In genomic region chr1:153844349-153844748, GRCh38 we compare ENCODE assay signal across 6 cellular contexts.
DNase-seq lines count a peak whose midpoint lies in the region; ATAC-seq, FAIRE-seq and TF ChIP-seq lines count a peak whose summit lies in the region.
"Not testable (repeated sequence)": the region's sequence is repeated elsewhere in the genome, so short reads cannot be mapped to it uniquely, and the experiment has no call there.

No MANE protein-coding gene starts in this region.

- peaks cover 36% of the 10 kb centered on the region for H3K36me3 Mint-ChIP-seq in CD4-positive, alpha-beta T cell (ENCODE audit: low read depth)
- H3K36me3 Mint-ChIP-seq in activated T-helper 17 cell treated with anti-CD3 and anti-CD28 coated beads, Interleukin-2, amount 50 U/mL, for 72 hours (ENCODE audit: low read depth), result not testable (repeated sequence)

- H3K9me2 ChIP-seq in Karpas-422 (replicated peaks; ENCODE audit: insufficient read depth, low read length); SU-DHL-6 (replicated peaks; ENCODE audit: insufficient read depth, low read length): not testable (repeated sequence)

- not testable (repeated sequence) for H3K9me3 ChIP-seq in CD4-positive, alpha-beta T cell (ENCODE audit: control insufficient read depth, low read length); Karpas-422 (ENCODE audit: low read length); SU-DHL-6 (ENCODE audit: insufficient read depth, low read length); GM12878 (replicated peaks; ENCODE audit: control insufficient read depth, insufficient read depth, low read length); osteoblast (ENCODE audit: low read depth, low read length)

- POLR2A ChIA-PET in CD4-positive, alpha-beta T cell (lab: Charles Lee), result not testable (repeated sequence)
- POLR2A ChIA-PET in GM12878 (lab: Charles Lee), result interaction anchor here (0.7 kb wide), 1 partner anchor 119 kb away, joined by 4 read pairs; the partner anchor contains the start of gene SLC39A1

- H3K9me3 Mint-ChIP-seq in CD4-positive, alpha-beta T cell; activated T-helper 17 cell treated with anti-CD3 and anti-CD28 coated beads, Interleukin-2, amount 50 U/mL, for 72 hours: not testable (repeated sequence)

- H3K4me2 ChIP-seq in Karpas-422 (ENCODE audit: low read depth, low read length, poor library complexity, severe bottlenecking); SU-DHL-6 (ENCODE audit: low read depth, low read length, poor library complexity, severe bottlenecking); GM12878 (ENCODE audit: control insufficient read depth, insufficient read depth); osteoblast (ENCODE audit: insufficient read depth, low read length): not testable (repeated sequence)

- H4K20me1 ChIP-seq in Karpas-422 (ENCODE audit: insufficient read depth, low read depth, low read length); SU-DHL-6 (ENCODE audit: low read depth, low read length); GM12878 (ENCODE audit: control insufficient read depth, insufficient read depth): not testable (repeated sequence)
- H4K20me1 ChIP-seq in osteoblast (ENCODE audit: insufficient read depth, low read length), result peaks cover 18% of the 10 kb centered on the region

- peaks cover 81% of the 10 kb centered on the region for H3K79me2 ChIP-seq in Karpas-422 (ENCODE audit: low read length)
- peaks cover 74% of the 10 kb centered on the region for H3K79me2 ChIP-seq in SU-DHL-6 (ENCODE audit: insufficient read depth, low read length)
- H3K79me2 ChIP-seq in GM12878 (ENCODE audit: control insufficient read depth, insufficient read depth, low read length), result peaks cover 34% of the 10 kb centered on the region
- H3K79me2 ChIP-seq in osteoblast (ENCODE audit: insufficient read depth, low read length), result peaks cover 28% of the 10 kb centered on the region

- TF ChIP-seq CTCF in CD4-positive, alpha-beta T cell (IDR thresholded peaks at IDR 0.05); SU-DHL-6 (IDR thresholded peaks at IDR 0.05; ENCODE audit: insufficient read depth, low read length, poor library complexity, severe bottlenecking); GM12878 (IDR thresholded peaks at IDR 0.05 in 2 of 3, conservative IDR thresholded peaks at IDR 0.05 in 1 of 3; ENCODE audit: control insufficient read depth in 2 of 3, extremely low read depth in 1 of 3, insufficient read depth in 1 of 3, low read depth in 3 of 3, low read length in 3 of 3); osteoblast (IDR thresholded peaks at IDR 0.05; ENCODE audit: extremely low read depth, low read depth, low read length): not testable (repeated sequence)

- H3K27me3 Mint-ChIP-seq in CD4-positive, alpha-beta T cell; activated T-helper 17 cell treated with anti-CD3 and anti-CD28 coated beads, Interleukin-2, amount 50 U/mL, for 72 hours: not testable (repeated sequence)

- intact Hi-C loops in CD4-positive, alpha-beta T cell (cut with DNase I, micrococcal nuclease), result not testable (repeated sequence)
- intact Hi-C loops in GM12878 (cut with micrococcal nuclease; ENCODE audit: unreplicated experiment), result loop anchor here (5.0 kb wide), 1 partner anchor 78 kb away; the partner anchor contains the start of gene GATAD2B

- CTCF ChIA-PET in CD4-positive, alpha-beta T cell (lab: Charles Lee), result not testable (repeated sequence)
- CTCF ChIA-PET in GM12878 (lab: Yijun Ruan, JAX), result interaction anchor here (0.9 kb wide), 1 partner anchor 10 kb away, joined by 3 read pairs; no protein-coding TSS in a partner anchor

- H3K27ac ChIP-seq in CD4-positive, alpha-beta T cell (ENCODE audit: low read depth, low read length); osteoblast (ENCODE audit: low read depth, low read length): not testable (repeated sequence)
- H3K27ac ChIP-seq in Karpas-422 (ENCODE audit: low read length) (peak overlapping the region; percentile 90), SU-DHL-6 (ENCODE audit: low read depth, low read length) (peak overlapping the region; percentile 92), GM12878 (ENCODE audit: control insufficient read depth, insufficient read depth) (peak overlapping the region; percentile 72)

- peaks cover 73% of the 10 kb centered on the region for H3F3A ChIP-seq in SU-DHL-6 (ENCODE audit: insufficient read depth)

- BruUV-seq in GM12878 (replicated peaks; lab: Mats Ljungman, UMichigan), result not testable (repeated sequence)

- peaks cover 24% of the 10 kb centered on the region for H3K4me1 Mint-ChIP-seq in CD4-positive, alpha-beta T cell (ENCODE audit: low read depth)
- peaks cover 18% of the 10 kb centered on the region for H3K4me1 Mint-ChIP-seq in activated T-helper 17 cell treated with anti-CD3 and anti-CD28 coated beads, Interleukin-2, amount 50 U/mL, for 72 hours

- not testable (repeated sequence) for FAIRE-seq in GM12878 (lab: Jason Lieb, UNC)

- peaks cover 35% of the 10 kb centered on the region for H3K4me1 ChIP-seq in Karpas-422 (ENCODE audit: low read length)
- peaks cover 37% of the 10 kb centered on the region for H3K4me1 ChIP-seq in GM12878 (ENCODE audit: control insufficient read depth, insufficient read depth, low read length)
- not testable (repeated sequence) for H3K4me1 ChIP-seq in osteoblast (ENCODE audit: insufficient read depth, low read length)

- not testable (repeated sequence) for H3K4me3 ChIP-seq in Karpas-422 (ENCODE audit: low read length); SU-DHL-6 (ENCODE audit: insufficient read depth, low read length, poor library complexity, severe bottlenecking); GM12878; osteoblast (ENCODE audit: insufficient read depth, low read length)

- DNase-seq in CD4-positive, alpha-beta T cell; Karpas-422; GM12878 (ENCODE audit: low read depth, low spot score): not testable (repeated sequence)
- DNase-seq in osteoblast (ENCODE audit: insufficient read length, low spot score, missing footprints), result peak; percentile 5

- TF ChIP-seq POLR2A in GM12878 (IDR thresholded peaks at IDR 0.05; ENCODE audit: low read depth, low read length), result not testable (repeated sequence)

- not testable (repeated sequence) for H3K9ac ChIP-seq in Karpas-422 (ENCODE audit: low read length); SU-DHL-6 (ENCODE audit: low read length); GM12878 (ENCODE audit: control insufficient read depth, insufficient read depth, low read length)

- RAD21 ChIA-PET in GM12878 (lab: Charles Lee; ENCODE audit: unreplicated experiment), result interaction anchor here (1.3 kb wide), 1 partner anchor 25 kb away, joined by 3 read pairs; no protein-coding TSS in a partner anchor

- not testable (repeated sequence) for H3K4me3 Mint-ChIP-seq in CD4-positive, alpha-beta T cell; activated T-helper 17 cell treated with anti-CD3 and anti-CD28 coated beads, Interleukin-2, amount 50 U/mL, for 72 hours

- not testable (repeated sequence) for TF ChIP-seq EP300 in GM12878 (IDR thresholded peaks at IDR 0.05; ENCODE audit: borderline replicate concordance in 1 of 2, control insufficient read depth in 1 of 2, low read depth in 2 of 2, low read length in 2 of 2)

- ATAC-seq in CD4-positive, alpha-beta T cell (ENCODE audit: poor library complexity); activated T-helper 17 cell treated with anti-CD3 and anti-CD28 coated beads, Interleukin-2, amount 50 U/mL, for 72 hours (replicated peaks); GM12878: not testable (repeated sequence)

- H3K27me3 ChIP-seq in CD4-positive, alpha-beta T cell (ENCODE audit: control insufficient read depth, insufficient read depth, low read length); Karpas-422 (ENCODE audit: low read length); SU-DHL-6 (ENCODE audit: low read length); GM12878 (replicated peaks in 1 of 2; ENCODE audit: control insufficient read depth in 2 of 2, insufficient read depth in 2 of 2, low read length in 1 of 2); osteoblast (ENCODE audit: insufficient read depth, low read length): not testable (repeated sequence)

- 100% methylated on average over 1 of the region's 3 CpGs for WGBS in GM12878 (ENCODE audit: insufficient coverage, insufficient replicate concordance, low lambda C conversion rate, missing lambda C conversion rate)

- not testable (repeated sequence) for H3K36me3 ChIP-seq in Karpas-422 (ENCODE audit: insufficient read depth, low read length); SU-DHL-6 (ENCODE audit: low read length); GM12878 (ENCODE audit: control insufficient read depth in 2 of 2, insufficient read depth in 2 of 2, low read length in 1 of 2); osteoblast (ENCODE audit: insufficient read depth, low read length)

- TF ChIP-seq RAD21 in GM12878 (IDR thresholded peaks at IDR 0.05; ENCODE audit: insufficient read depth, low read depth, low read length), result not testable (repeated sequence)

- SMC1A ChIA-PET in GM12878 (lab: Charles Lee; ENCODE audit: uncharacterized antibody, unreplicated experiment), result interaction anchor here (0.6 to 1.2 kb wide), 4 partner anchors 10 to 784 kb away, joined by 3 to 5 read pairs (median 3); no protein-coding TSS in a partner anchor

- not testable (repeated sequence) for H2AFZ ChIP-seq in Karpas-422 (ENCODE audit: low read length); SU-DHL-6 (ENCODE audit: low read depth, low read length, severe bottlenecking); GM12878 (ENCODE audit: control insufficient read depth, low read depth, low read length); osteoblast (ENCODE audit: low read length)

- in situ Hi-C loops in GM12878 (cut with MboI), result not testable (repeated sequence)

- H3K27ac Mint-ChIP-seq in CD4-positive, alpha-beta T cell, result peak overlapping the region; percentile 13
- peak overlapping the region; percentile 44 for H3K27ac Mint-ChIP-seq in activated T-helper 17 cell treated with anti-CD3 and anti-CD28 coated beads, Interleukin-2, amount 50 U/mL, for 72 hours
